Comparison of ENCODE assay signal across 1 cellular context in the genomic region with DNA sequence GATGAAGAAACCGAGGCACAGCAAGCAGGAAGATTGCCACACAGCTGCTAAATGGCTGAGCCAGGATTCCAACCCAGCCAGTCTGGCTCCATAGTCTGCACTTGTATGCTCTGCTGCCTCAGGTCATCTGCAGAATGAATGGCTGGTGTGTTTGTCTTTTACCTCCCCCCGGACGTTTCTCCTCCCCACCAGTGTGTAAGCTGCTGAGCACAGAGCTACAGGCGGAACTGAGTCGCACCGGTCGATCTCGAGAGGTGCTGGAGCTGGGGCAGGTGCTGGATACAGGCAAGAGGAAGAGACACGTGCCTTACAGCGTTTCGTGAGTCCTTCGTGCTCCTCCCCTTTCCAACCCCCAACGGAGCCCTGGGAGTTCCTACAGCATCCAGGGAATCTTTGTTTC.
A peak's percentile ranks its signal among the peaks of the same experiment; 100 is the strongest.
TF ChIP-seq lines count a peak whose summit lies in the region.

No MANE protein-coding gene starts in this region.

TF ChIP-seq in HEK293, 187 proteins besides CTCF, POLR2A, EP300 and RAD21 (continued from another document):
- no peak for TF ChIP-seq ZNF548 (tag by site-specific recombination; IDR thresholded peaks at IDR 0.05)
- TF ChIP-seq OVOL3 (tag by site-specific recombination; IDR thresholded peaks at IDR 0.05): no peak
- no peak for TF ChIP-seq BCL11A (tag by site-specific recombination; IDR thresholded peaks at IDR 0.05; ENCODE audit: low read depth)
- TF ChIP-seq ZNF426 (tag by site-specific recombination; IDR thresholded peaks at IDR 0.05): no peak
- no peak for TF ChIP-seq ZFP37 (tag by site-specific recombination; IDR thresholded peaks at IDR 0.05)
- no peak for TF ChIP-seq ZNF530 (tag by site-specific recombination; IDR thresholded peaks at IDR 0.05; ENCODE audit: low read depth)
- TF ChIP-seq, protein P1, sequence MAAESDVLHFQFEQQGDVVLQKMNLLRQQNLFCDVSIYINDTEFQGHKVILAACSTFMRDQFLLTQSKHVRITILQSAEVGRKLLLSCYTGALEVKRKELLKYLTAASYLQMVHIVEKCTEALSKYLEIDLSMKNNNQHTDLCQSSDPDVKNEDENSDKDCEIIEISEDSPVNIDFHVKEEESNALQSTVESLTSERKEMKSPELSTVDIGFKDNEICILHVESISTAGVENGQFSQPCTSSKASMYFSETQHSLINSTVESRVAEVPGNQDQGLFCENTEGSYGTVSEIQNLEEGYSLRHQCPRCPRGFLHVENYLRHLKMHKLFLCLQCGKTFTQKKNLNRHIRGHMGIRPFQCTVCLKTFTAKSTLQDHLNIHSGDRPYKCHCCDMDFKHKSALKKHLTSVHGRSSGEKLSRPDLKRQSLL (tag by site-specific recombination; IDR thresholded peaks at IDR 0.05): peak; percentile 73
- peak; percentile 69 for TF ChIP-seq ZNF341 (tag by site-specific recombination; IDR thresholded peaks at IDR 0.05; ENCODE audit: low read depth)
TF ChIP-seq in HEK293: peak in this region for 5.
